Comparison of ENCODE assay signal across 8 cellular contexts in genomic region chr20:5080384-5080877, GRCh38. TPM values are rescaled to one million over a fixed set of nuclear protein-coding genes. Genes with fewer than 3 reads are reported as not detected.
DNase-seq lines count a peak whose midpoint lies in the region; ATAC-seq, FAIRE-seq and TF ChIP-seq lines count a peak whose summit lies in the region.

No MANE protein-coding gene starts in this region.

- H3K18ac ChIP-seq in H9 (ENCODE audit: insufficient read length, low read depth, low read length) = no peak overlapping the region

- no peak for FAIRE-seq in HTR-8/SVneo (lab: Jason Lieb, UNC)

- no peaks in the 10 kb centered on the region for H3K36me3 Mint-ChIP-seq in H9 (ENCODE audit: insufficient read depth in 1 of 3, low read depth in 3 of 3)

- H3K23me2 ChIP-seq in H9 (ENCODE audit: insufficient read length, low read depth, low read length, poor library complexity, severe bottlenecking) = no peaks in the 10 kb centered on the region

- no peak overlapping the region for H2AFZ ChIP-seq in H9 (ENCODE audit: low read length)

- H3K4me3 Mint-ChIP-seq in H9 = no peak overlapping the region

- no peak for TF ChIP-seq CTCF in AG09309 (IDR thresholded peaks at IDR 0.05; ENCODE audit: control insufficient read depth, insufficient read depth, low read depth, low read length, missing control alignments)
- TF ChIP-seq CTCF in H9 (conservative IDR thresholded peaks at IDR 0.05) = no peak

- peaks cover 2% of the 10 kb centered on the region; the same call in 1 of the 2 replicates for H3K27me3 Mint-ChIP-seq in H9 (ENCODE audit: low read depth)

- no peaks in the 10 kb centered on the region for H4K20me1 ChIP-seq in H9 (ENCODE audit: control insufficient read depth, insufficient read depth, insufficient read length)

- no peaks in the 10 kb centered on the region for H3K9me3 Mint-ChIP-seq in H9

- H3K27me3 ChIP-seq in H9 (ENCODE audit: insufficient read depth, low read length) = no peaks in the 10 kb centered on the region

- no CpG with 5 or more reads among the region's 10 CpGs for WGBS in H9 (ENCODE audit: extremely low coverage, insufficient read length, low lambda C conversion rate)

- H3K9ac ChIP-seq in H9 (ENCODE audit: extremely low read depth, insufficient read length, low read length) = no peak overlapping the region

- no peak overlapping the region for H3K4ac ChIP-seq in H9 (ENCODE audit: low read depth, low read length)

- no peak overlapping the region for H2BK20ac ChIP-seq in H9 (ENCODE audit: low read depth, low read length, poor library complexity, severe bottlenecking)

- H3K23ac ChIP-seq in H9 (ENCODE audit: insufficient read length, low read depth, low read length) = no peak overlapping the region

- no peak overlapping the region for H3K4me2 ChIP-seq in H9 (ENCODE audit: insufficient read depth, insufficient read length, low read length)

- peak overlapping the region in 1 of 3 experiments; percentile 53; a peak in 1 of 7 replicates for H3K27ac Mint-ChIP-seq in H9

- H4K91ac ChIP-seq in H9 (ENCODE audit: insufficient read length, low read depth, low read length) = no peak overlapping the region

- no peak overlapping the region for H3K14ac ChIP-seq in H9 (ENCODE audit: insufficient read depth, low read length)

- no peak overlapping the region for H2BK120ac ChIP-seq in H9 (ENCODE audit: low read depth, low read length, poor library complexity, severe bottlenecking)

- no peak overlapping the region for H3K4me3 ChIP-seq in AG09309 (ENCODE audit: control insufficient read depth, low read depth, low read length)

- no peaks in the 10 kb centered on the region for H3K79me1 ChIP-seq in H9 (ENCODE audit: insufficient read depth, low read depth, low read length, poor library complexity, severe bottlenecking)

- peak; percentile 71 for DNase-seq in AG09309 (ENCODE audit: low read depth)
- DNase-seq in SKM-1 treated with dmso at 0.1 percent for 144 hours (lab: John Stamatoyannopoulos, UW; ENCODE audit: unreplicated experiment) = peak; percentile 79
- peak; percentile 87 for DNase-seq in Right ventricle myocardium superior
- DNase-seq in superior temporal gyrus (ENCODE audit: extremely low spot score) = peak; percentile 38
- no peak for DNase-seq in HTR-8/SVneo (ENCODE audit: insufficient read length, low spot score)
- no peak for DNase-seq in H9
- no peak for DNase-seq in NCI-H128 (lab: John Stamatoyannopoulos, UW; ENCODE audit: unreplicated experiment)

- H3K9me3 ChIP-seq in H9 (ENCODE audit: control insufficient read depth, low read depth, low read length) = no peaks in the 10 kb centered on the region

- H3K56ac ChIP-seq in H9 (ENCODE audit: insufficient read length, low read depth, low read length) = no peak overlapping the region

- H4K5ac ChIP-seq in H9 (ENCODE audit: insufficient read length, low read depth, low read length) = no peak overlapping the region

- H3K27ac ChIP-seq in H9 (ENCODE audit: insufficient read length, low read depth, low read length) = no peak overlapping the region

- intact Hi-C loops in Right ventricle myocardium superior (cut with DNase I) = no loop called here

- no peak overlapping the region for H4K8ac ChIP-seq in H9 (replicated peaks; ENCODE audit: insufficient read length, low read depth, low read length)

- no peak overlapping the region for H2BK5ac ChIP-seq in H9 (ENCODE audit: insufficient read length, low read length)

- H2AK5ac ChIP-seq in H9 (ENCODE audit: insufficient read length, low read length) = no peak overlapping the region

- no peaks in the 10 kb centered on the region for H3K79me2 ChIP-seq in H9 (ENCODE audit: insufficient read depth, low read length)

- peaks cover 7% of the 10 kb centered on the region in 2 experiments for H3K4me1 Mint-ChIP-seq in H9

- H2BK15ac ChIP-seq in H9 (ENCODE audit: low read depth, low read length) = no peak overlapping the region

- H3K4me1 ChIP-seq in H9 (ENCODE audit: insufficient read depth, low read length) = no peaks in the 10 kb centered on the region

- H3T11ph ChIP-seq in H9 (ENCODE audit: low read length) = no peak overlapping the region

- H2BK12ac ChIP-seq in H9 (ENCODE audit: insufficient read length, low read depth, low read length) = no peak overlapping the region

- ATAC-seq in GM21529 (IDR thresholded peaks at IDR 0.05; ENCODE audit: unreplicated experiment) = peak; percentile 27
- ATAC-seq in Right ventricle myocardium superior (ENCODE audit: poor library complexity) = peak; percentile 79

RNA-seq across cellular contexts. Expression of gene TMEM230, which starts 32.4 kb away (rescaled TPM):
- total RNA-seq in Right ventricle myocardium superior (82.7 TPM), H9 (2021) (62.3 and 64.3 TPM in 2 replicates)

RNA-seq across cellular contexts. Expression of gene PCNA, which starts 39.3 kb away (rescaled TPM):
- total RNA-seq in Right ventricle myocardium superior (26.4 TPM), H9 (2021) (274 and 284 TPM in 2 replicates)

RNA-seq across cellular contexts. Expression of gene CDS2, which starts 46.4 kb away (rescaled TPM):
- 61.9 TPM for total RNA-seq in Right ventricle myocardium superior
- total RNA-seq in H9 (2021) = 60.3 and 63.2 TPM in 2 replicates

Comparison
In these comparisons a context has a peak if more than half of its experiments do, and no peak if none do; other contexts are left out.
1. DNase-seq: peak in AG09309 (single experiment), SKM-1 treated with dmso at 0.1 percent for 144 hours (single experiment), Right ventricle myocardium superior (single experiment) and superior temporal gyrus (single experiment); none in HTR-8/SVneo (single experiment), H9 (single experiment) and NCI-H128 (single experiment).
2. RNA of gene PCNA, which starts 39.3 kb away (total RNA-seq): 274 to 284 TPM in H9; 26.4 TPM in Right ventricle myocardium superior (single experiment); every median in the first group is over 10 times any median in the second.